In genomic region chr5:34186108-34186507, GRCh38 we compare ENCODE assay signal across 6 cellular contexts.
A peak's percentile ranks its signal among the peaks of the same experiment; 100 is the strongest.
DNase-seq lines count a peak whose midpoint lies in the region; ATAC-seq, FAIRE-seq and TF ChIP-seq lines count a peak whose summit lies in the region.
"Not testable (repeated sequence)": the region's sequence is repeated elsewhere in the genome, so short reads cannot be mapped to it uniquely, and the experiment has no call there.

No MANE protein-coding gene starts in this region.

- POLR2A ChIA-PET in activated CD4-positive, alpha-beta T cell treated with anti-CD3 and anti-CD28 coated beads for 36 hours (lab: Charles Lee); HepG2 (lab: Yijun Ruan, JAX): not testable (repeated sequence)

- not testable (repeated sequence) for H3K4me3 Mint-ChIP-seq in activated CD4-positive, alpha-beta T cell treated with anti-CD3 and anti-CD28 coated beads for 36 hours

- not testable (repeated sequence) for H3K27ac Mint-ChIP-seq in activated CD4-positive, alpha-beta T cell treated with anti-CD3 and anti-CD28 coated beads for 36 hours

- not testable (repeated sequence) for FAIRE-seq in HepG2 (lab: Jason Lieb, UNC)

- not testable (repeated sequence) for H3K79me2 ChIP-seq in HepG2 (ENCODE audit: insufficient read depth, low read length)

- DNase-seq in activated CD4-positive, alpha-beta T cell treated with anti-CD3 and anti-CD28 coated beads for 36 hours = peak; percentile 8
- DNase-seq in activated effector memory CD4-positive, alpha-beta T cell treated with Interleukin-2 at 50 U/mL for 16 hours = peak; percentile 2
- peak; percentile 77 for DNase-seq in cardiac septum (ENCODE audit: low spot score)
- DNase-seq in HepG2 (ENCODE audit: low spot score) = not testable (repeated sequence)
- DNase-seq in posterior cingulate gyrus = peak in 8 of 10 donors; percentile 13 to 88 (median 38)
- peak; percentile 18 for DNase-seq in testis

- not testable (repeated sequence) for H3K27me3 ChIP-seq in HepG2 (ENCODE audit: control insufficient read depth in 1 of 2, insufficient read depth in 2 of 2, low read length in 2 of 2); testis

- WGBS in HepG2 (ENCODE audit: low lambda C conversion rate) = 98% methylated on average over 2 of the region's 2 CpGs
- 89 to 97% methylated on average over 2 of the region's 2 CpGs for WGBS in testis, 2 donors

- H3K27me3 Mint-ChIP-seq in activated CD4-positive, alpha-beta T cell treated with anti-CD3 and anti-CD28 coated beads for 36 hours = not testable (repeated sequence)

- not testable (repeated sequence) for ATAC-seq in activated CD4-positive, alpha-beta T cell treated with anti-CD3 and anti-CD28 coated beads for 36 hours; HepG2

- not testable (repeated sequence) for H3K9me3 ChIP-seq in HepG2 (ENCODE audit: low read length); testis

- not testable (repeated sequence) for TF ChIP-seq RAD21 in HepG2 (CRISPR knock-in tag; IDR thresholded peaks at IDR 0.05)

- H2AFZ ChIP-seq in HepG2 (ENCODE audit: low read length) = not testable (repeated sequence)

- not testable (repeated sequence) for H3K9me3 Mint-ChIP-seq in activated CD4-positive, alpha-beta T cell treated with anti-CD3 and anti-CD28 coated beads for 36 hours (ENCODE audit: low read depth)

- H3K4me1 ChIP-seq in HepG2 (ENCODE audit: insufficient read depth, low read length); testis: not testable (repeated sequence)

- peaks cover 9 to 16% of the 10 kb centered on the region in 2 experiments; a peak in 4 of 5 replicates for H3K36me3 ChIP-seq in HepG2 (replicated peaks in 1 of 2; ENCODE audit: control insufficient read depth in 1 of 2, insufficient read depth in 2 of 2, low read length in 2 of 2)
- not testable (repeated sequence) for H3K36me3 ChIP-seq in testis (ENCODE audit: low read depth, missing control alignments)

- not testable (repeated sequence) for TF ChIP-seq CTCF in HepG2 (CRISPR knock-in tag; IDR thresholded peaks at IDR 0.05); testis (IDR thresholded peaks at IDR 0.05)

- not testable (repeated sequence) for BruUV-seq in HepG2 (replicated peaks; lab: Mats Ljungman, UMichigan)

- not testable (repeated sequence) for H3K9ac ChIP-seq in HepG2 (ENCODE audit: insufficient read depth, low read depth, low read length)

- H4K20me1 ChIP-seq in HepG2 (ENCODE audit: insufficient read depth, low read length) = not testable (repeated sequence)

- intact Hi-C loops in activated CD4-positive, alpha-beta T cell treated with anti-CD3 and anti-CD28 coated beads for 36 hours (cut with DNase I, micrococcal nuclease); cardiac septum (cut with DNase I); HepG2 (cut with micrococcal nuclease; ENCODE audit: unreplicated experiment); posterior cingulate gyrus (cut with DNase I); testis (cut with DNase I; ENCODE audit: low total_unique reads): not testable (repeated sequence)

- not testable (repeated sequence) for H3K4me3 ChIP-seq in HepG2 (replicated peaks in 1 of 3; ENCODE audit: insufficient read depth in 1 of 3, low read depth in 2 of 3, low read length in 3 of 3); testis

- CTCF ChIA-PET in activated CD4-positive, alpha-beta T cell treated with anti-CD3 and anti-CD28 coated beads for 36 hours (lab: Charles Lee); HepG2 (lab: Yijun Ruan, JAX; ENCODE audit: low intra/inter-chr PET ratio, low total read pairs): not testable (repeated sequence)

- in situ Hi-C loops in HepG2 (cut with HindIII; ENCODE audit: extremely low pct_ligation_motif_present, low pct_unique_long_range_greater_than_20kb) = loop anchor here (25.0 kb wide), 1 partner anchor 276 kb away; no protein-coding TSS in a partner anchor

- H3K27ac ChIP-seq in HepG2 (ENCODE audit: extremely low read length, insufficient read depth, low read length); testis: not testable (repeated sequence)

- TF ChIP-seq EP300 in HepG2 (IDR thresholded peaks at IDR 0.05; ENCODE audit: low read depth in 2 of 2, low read length in 2 of 2); HepG2 (CRISPR knock-in tag; IDR thresholded peaks at IDR 0.05; ENCODE audit: borderline replicate concordance): not testable (repeated sequence)

- not testable (repeated sequence) for H3K4me1 Mint-ChIP-seq in activated CD4-positive, alpha-beta T cell treated with anti-CD3 and anti-CD28 coated beads for 36 hours

- TF ChIP-seq POLR2A in HepG2 (IDR thresholded peaks at IDR 0.05; ENCODE audit: insufficient read depth in 1 of 2, low read depth in 2 of 2, low read length in 2 of 2); testis (IDR thresholded peaks at IDR 0.05): not testable (repeated sequence)

- H3K4me2 ChIP-seq in HepG2 (ENCODE audit: low read depth, low read length) = not testable (repeated sequence)

- H3K36me3 Mint-ChIP-seq in activated CD4-positive, alpha-beta T cell treated with anti-CD3 and anti-CD28 coated beads for 36 hours (ENCODE audit: low read depth) = peaks cover 13% of the 10 kb centered on the region

TF ChIP-seq in HepG2, 621 proteins besides CTCF, POLR2A, EP300 and RAD21:
- 0 out of 2 replicates have a peak, but pooled peaks have one; percentile 31 for TF ChIP-seq NBN (conservative IDR thresholded peaks at IDR 0.05)
- peak; percentile 36 for TF ChIP-seq PHB2 (IDR thresholded peaks at IDR 0.05; ENCODE audit: partially characterized antibody)
